Comparison of ENCODE assay signal across 1 cellular context in the genomic region with DNA sequence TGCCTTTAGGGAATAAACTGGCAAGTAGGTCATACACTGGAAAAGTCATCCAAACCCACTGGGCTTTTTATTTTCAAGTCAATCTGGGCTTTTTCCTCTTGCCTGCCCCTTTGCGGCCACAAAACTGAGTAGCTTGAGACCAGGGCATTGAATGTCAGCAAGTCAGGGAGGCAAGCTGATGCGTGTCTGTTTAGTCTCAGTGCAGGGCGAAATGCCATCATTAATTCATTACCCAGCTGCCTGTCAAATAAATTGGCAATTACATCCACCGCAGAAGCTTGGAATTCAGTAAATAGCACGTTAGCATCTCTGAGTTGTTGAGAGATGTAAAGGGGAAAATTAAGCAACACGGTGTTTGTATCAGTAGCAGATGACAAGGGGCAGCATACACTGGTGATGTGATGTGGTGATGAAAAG.
TF ChIP-seq lines count a peak whose summit lies in the region.

No MANE protein-coding gene starts in this region.

TF ChIP-seq in SK-N-SH treated with all-trans-retinoic acid at 6 μM for 48 hours, 23 proteins besides CTCF, POLR2A, EP300 and RAD21 (continued from another document):
- TF ChIP-seq, protein P1, sequence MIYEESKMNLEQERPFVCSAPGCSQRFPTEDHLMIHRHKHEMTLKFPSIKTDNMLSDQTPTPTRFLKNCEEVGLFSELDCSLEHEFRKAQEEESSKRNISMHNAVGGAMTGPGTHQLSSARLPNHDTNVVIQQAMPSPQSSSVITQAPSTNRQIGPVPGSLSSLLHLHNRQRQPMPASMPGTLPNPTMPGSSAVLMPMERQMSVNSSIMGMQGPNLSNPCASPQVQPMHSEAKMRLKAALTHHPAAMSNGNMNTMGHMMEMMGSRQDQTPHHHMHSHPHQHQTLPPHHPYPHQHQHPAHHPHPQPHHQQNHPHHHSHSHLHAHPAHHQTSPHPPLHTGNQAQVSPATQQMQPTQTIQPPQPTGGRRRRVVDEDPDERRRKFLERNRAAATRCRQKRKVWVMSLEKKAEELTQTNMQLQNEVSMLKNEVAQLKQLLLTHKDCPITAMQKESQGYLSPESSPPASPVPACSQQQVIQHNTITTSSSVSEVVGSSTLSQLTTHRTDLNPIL (CRISPR knock-in tag; IDR thresholded peaks at IDR 0.05; ENCODE audit: low read depth), result peak; percentile 96
- peak; percentile 97 for TF ChIP-seq ESRRG (CRISPR knock-in tag; IDR thresholded peaks at IDR 0.05)
TF ChIP-seq in SK-N-SH treated with all-trans-retinoic acid at 6 μM for 48 hours: peak in this region for 13.
